ENCODE assay signal across 17 cellular contexts in the genomic region with DNA sequence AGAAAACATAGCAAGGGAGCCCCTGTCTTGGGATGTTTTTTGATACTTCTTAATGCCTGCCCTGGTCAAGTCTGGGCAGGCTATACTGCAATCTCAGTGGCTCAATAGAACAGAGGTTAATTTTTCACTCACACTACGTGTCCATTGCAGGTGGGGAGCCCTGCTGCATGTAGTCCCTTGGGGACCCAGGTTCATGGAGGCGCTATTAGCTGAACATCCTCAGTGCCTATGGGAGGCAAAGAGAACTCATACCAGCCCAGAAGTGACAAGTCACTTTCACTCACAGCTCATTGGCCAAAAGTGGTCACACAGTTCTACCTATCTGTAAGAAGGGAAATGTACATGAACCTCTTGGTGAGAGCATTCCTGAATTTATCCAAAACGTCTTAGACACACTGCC. TPM values are rescaled to one million over a fixed set of nuclear protein-coding genes. Genes with fewer than 3 reads are reported as not detected.
"Had no signal": no experiment of that assay in that cellular context is flagged by ENCODE, and none has a peak within 500 bp of the region (broad histone marks: within the 10 kb centered on the region; RNA-seq: fewer than 3 reads in every experiment).

No MANE protein-coding gene starts in this region.

- H3K27me3 ChIP-seq: right lobe of liver had no signal

- H3K27ac ChIP-seq: coronary artery, heart right ventricle, left ventricle myocardium inferior, prostate gland, right lobe of liver had no signal

- H3K4me1 ChIP-seq: left ventricle myocardium inferior, prostate gland had no signal

- ATAC-seq: heart right ventricle; right lobe of liver; stimulated activated naive B cell treated with anti-CD40 and anti-IgM and Interleukin-4, amounts not matched to agents 10 μg/mL and 1 μg/mL and 100 μg/mL, for 72 hours had no signal

- FAIRE-seq: frontal cortex, keratinocyte had no signal

- DNase-seq: activated CD4-positive, alpha-beta T cell treated with anti-CD3 and anti-CD28 coated beads, Interleukin-2, amount 10 ng/mL, durations not matched to agents 7 days and 5 days; activated CD4-positive, CD25-positive, alpha-beta regulatory T cell; activated CD8-positive, alpha-beta memory T cell treated with anti-CD3 and anti-CD28 coated beads for 24 hours; activated T-cell treated with anti-CD3 and anti-CD28 coated beads for 4 hours; caudate nucleus; effector CD4-positive, alpha-beta T cell; heart right ventricle; left ventricle myocardium inferior; occipital lobe; right lobe of liver; stimulated activated naive B cell treated with anti-CD40 and anti-IgM and Interleukin-4, amounts not matched to agents 10 μg/mL and 1 μg/mL and 100 μg/mL, for 72 hours; trophoblast cell had no signal

- H3K9me3 ChIP-seq: heart right ventricle, left ventricle myocardium inferior, prostate gland, right lobe of liver had no signal

- H3K4me3 ChIP-seq: coronary artery, heart right ventricle, left ventricle myocardium inferior, prostate gland, right lobe of liver had no signal

- H3K36me3 ChIP-seq: heart right ventricle, left ventricle myocardium inferior, prostate gland, right lobe of liver had no signal

RNA-seq across cellular contexts. Expression of gene CGA, which starts 23.2 kb away (rescaled TPM):
- total RNA-seq: activated CD4-positive, alpha-beta T cell treated with anti-CD3 and anti-CD28 coated beads, Interleukin-2, amount 10 ng/mL, durations not matched to agents 7 days and 5 days; fibroblast of lung; frontal cortex; left ventricle myocardium inferior; occipital lobe; right lobe of liver had no signal
- polyA plus RNA-seq: keratinocyte had no signal
